In the genomic region with DNA sequence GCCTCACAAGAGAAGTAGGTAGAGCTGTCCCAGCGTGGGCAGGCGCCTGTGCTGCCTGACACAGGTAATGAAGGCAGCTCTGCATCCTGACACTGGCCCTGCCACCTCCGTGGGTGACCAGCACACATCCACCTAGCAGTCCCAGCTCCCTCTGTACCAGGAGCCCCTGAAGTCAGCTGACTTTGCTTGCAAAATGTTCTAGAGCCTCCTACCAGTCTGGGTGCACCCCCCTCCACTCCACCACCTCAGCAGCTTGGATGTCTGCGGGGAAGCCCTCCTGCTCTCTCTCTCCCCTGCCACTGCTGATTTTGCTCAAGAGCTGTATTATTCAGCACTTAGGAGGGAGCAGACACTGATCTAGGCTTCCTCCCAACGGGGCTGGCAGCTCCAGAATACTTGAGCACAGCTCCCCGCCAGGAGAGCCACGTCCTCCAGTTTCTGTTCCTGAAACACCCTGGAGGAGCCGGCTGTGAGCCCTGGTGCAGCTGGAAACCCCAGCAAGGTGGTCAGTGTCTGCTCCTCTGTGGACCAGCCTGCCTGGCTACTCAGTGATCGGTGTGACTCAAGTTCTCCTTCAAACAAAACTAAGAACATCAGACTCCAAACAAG, we compare ENCODE assay signal across 6 cellular contexts. TPM values are rescaled to one million over a fixed set of nuclear protein-coding genes. Genes with fewer than 3 reads are reported as not detected.
DNase-seq lines count a peak whose midpoint lies in the region; ATAC-seq and TF ChIP-seq lines count a peak whose summit lies in the region.

No MANE protein-coding gene starts in this region.

- no peak for DNase-seq in SK-N-SH
- DNase-seq in astrocyte of the hippocampus (ENCODE audit: low read depth, low spot score): peak; percentile 36
- DNase-seq in naive thymus-derived CD4-positive, alpha-beta T cell: peak in 6 of 9 donors; percentile 48 to 80 (median 52)
- DNase-seq in cerebellar cortex (ENCODE audit: low spot score): no peak

- peak overlapping the region; percentile 78 to 98 (median 94) for H3K4me3 Mint-ChIP-seq in naive thymus-derived CD4-positive, alpha-beta T cell

- H3F3A ChIP-seq in SK-N-SH (replicated peaks; ENCODE audit: insufficient read depth): peaks cover 8% of the 10 kb centered on the region

- peak overlapping the region; percentile 97 for H3K4me2 ChIP-seq in SK-N-SH

- H3K4me3 ChIP-seq in SK-N-SH (ENCODE audit: low read depth in 2 of 2, low read length in 1 of 2): peak overlapping the region; percentile 94 to 99
- peak overlapping the region; percentile 56 for H3K4me3 ChIP-seq in naive thymus-derived CD4-positive, alpha-beta T cell (ENCODE audit: low read length)

- ATAC-seq in SK-N-SH treated with all-trans-retinoic acid at 6 μM for 48 hours: no peak
- no peak for ATAC-seq in naive thymus-derived CD4-positive, alpha-beta T cell
- ATAC-seq in GM19463 (IDR thresholded peaks at IDR 0.05; ENCODE audit: unreplicated experiment): no peak

- TF ChIP-seq CTCF in SK-N-SH (IDR thresholded peaks at IDR 0.05): no peak

- H3K4me1 Mint-ChIP-seq in naive thymus-derived CD4-positive, alpha-beta T cell: peaks cover 30 to 56% (median 44%) of the 10 kb centered on the region in 7 donors

- H3K27me3 Mint-ChIP-seq in naive thymus-derived CD4-positive, alpha-beta T cell: no peaks in the 10 kb centered on the region

- H3K9ac ChIP-seq in SK-N-SH: peak overlapping the region; percentile 67

- intact Hi-C loops in naive thymus-derived CD4-positive, alpha-beta T cell (cut with micrococcal nuclease): loop anchor here (5.0 to 10.0 kb wide), 4 partner anchors 97 to 1020 kb away; a partner anchor contains a TSS

- no peaks in the 10 kb centered on the region for H3K27me3 ChIP-seq in SK-N-SH (ENCODE audit: insufficient read depth)
- H3K27me3 ChIP-seq in naive thymus-derived CD4-positive, alpha-beta T cell (ENCODE audit: control insufficient read depth in 2 of 2, insufficient read depth in 2 of 2, low read length in 2 of 2): no peaks in the 10 kb centered on the region

- no peak overlapping the region for H3K27ac ChIP-seq in SK-N-SH (ENCODE audit: low read depth in 2 of 2, low read length in 1 of 2)
- H3K27ac ChIP-seq in naive thymus-derived CD4-positive, alpha-beta T cell (ENCODE audit: low read depth, low read length): peak overlapping the region; percentile 88

- H3K4me1 ChIP-seq in SK-N-SH (ENCODE audit: control insufficient read depth in 1 of 2, insufficient read depth in 2 of 2, low read depth in 1 of 2, low read length in 1 of 2): peaks cover 13 to 16% of the 10 kb centered on the region in 2 experiments; a peak in 3 of 4 replicates
- H3K4me1 ChIP-seq in naive thymus-derived CD4-positive, alpha-beta T cell (ENCODE audit: control insufficient read depth in 2 of 2, insufficient read depth in 2 of 2, low read length in 2 of 2): peaks cover 30 to 44% of the 10 kb centered on the region in 2 donors

- POLR2A ChIA-PET in SK-N-SH (lab: Yijun Ruan, JAX): no interaction called here
- POLR2A ChIA-PET in naive thymus-derived CD4-positive, alpha-beta T cell (lab: Charles Lee): interaction anchor here (0.6 to 4.4 kb wide), 12 partner anchors 12 to 152 kb away, joined by 3 to 33 read pairs (median 8); a partner anchor contains a TSS

- H4K20me1 ChIP-seq in SK-N-SH (ENCODE audit: insufficient read depth): 0 out of 2 replicates have a peak, but pooled peaks cover 6% of the 10 kb centered on the region

- no peaks in the 10 kb centered on the region for H3K9me3 ChIP-seq in SK-N-SH
- H3K9me3 ChIP-seq in naive thymus-derived CD4-positive, alpha-beta T cell (ENCODE audit: control insufficient read depth in 2 of 3, low read length in 3 of 3): no peaks in the 10 kb centered on the region

- H3K36me3 Mint-ChIP-seq in naive thymus-derived CD4-positive, alpha-beta T cell: peaks cover 0 to 20% (median 0%) of the 10 kb centered on the region in 5 donors

- no peak overlapping the region for H2AFZ ChIP-seq in SK-N-SH (ENCODE audit: low read depth)

- CTCF ChIA-PET in SK-N-SH (lab: Yijun Ruan, JAX): interaction anchor here (1.9 kb wide), 1 partner anchor 32 kb away, joined by 7 read pairs; no protein-coding TSS in a partner anchor
- CTCF ChIA-PET in naive thymus-derived CD4-positive, alpha-beta T cell (lab: Charles Lee): interaction anchor here (1.0 to 1.8 kb wide), 3 partner anchors 32 to 52 kb away, joined by 4 to 8 read pairs (median 6); no protein-coding TSS in a partner anchor

- WGBS in SK-N-SH (ENCODE audit: low lambda C conversion rate): 71% methylated on average over 3 of the region's 9 CpGs

- H3K9me2 ChIP-seq in SK-N-SH: no peaks in the 10 kb centered on the region

- TF ChIP-seq RAD21 in SK-N-SH (IDR thresholded peaks at IDR 0.05; ENCODE audit: low read length): no peak

- H3K79me2 ChIP-seq in SK-N-SH (ENCODE audit: insufficient read depth): peaks cover 67% of the 10 kb centered on the region

- TF ChIP-seq EP300 in SK-N-SH (IDR thresholded peaks at IDR 0.05; ENCODE audit: borderline replicate concordance in 1 of 2, low read depth in 1 of 2, low read length in 1 of 2): no peak

- no peaks in the 10 kb centered on the region for H3K9me3 Mint-ChIP-seq in naive thymus-derived CD4-positive, alpha-beta T cell

- peak overlapping the region; percentile 85 to 98 (median 97) for H3K27ac Mint-ChIP-seq in naive thymus-derived CD4-positive, alpha-beta T cell

- H3K36me3 ChIP-seq in SK-N-SH (replicated peaks in 1 of 2; ENCODE audit: control insufficient read depth in 1 of 2, insufficient read depth in 2 of 2, low read length in 1 of 2): peaks cover 0 to under 1% of the 10 kb centered on the region in 2 experiments
- H3K36me3 ChIP-seq in naive thymus-derived CD4-positive, alpha-beta T cell (ENCODE audit: control insufficient read depth in 2 of 3, insufficient read depth in 3 of 3, low read length in 3 of 3): peaks cover 0 to 16% (median 0%) of the 10 kb centered on the region in 3 experiments

TF ChIP-seq in SK-N-SH, 30 proteins besides CTCF, POLR2A, EP300 and RAD21 (continues in another document):
- TF ChIP-seq, protein P1, sequence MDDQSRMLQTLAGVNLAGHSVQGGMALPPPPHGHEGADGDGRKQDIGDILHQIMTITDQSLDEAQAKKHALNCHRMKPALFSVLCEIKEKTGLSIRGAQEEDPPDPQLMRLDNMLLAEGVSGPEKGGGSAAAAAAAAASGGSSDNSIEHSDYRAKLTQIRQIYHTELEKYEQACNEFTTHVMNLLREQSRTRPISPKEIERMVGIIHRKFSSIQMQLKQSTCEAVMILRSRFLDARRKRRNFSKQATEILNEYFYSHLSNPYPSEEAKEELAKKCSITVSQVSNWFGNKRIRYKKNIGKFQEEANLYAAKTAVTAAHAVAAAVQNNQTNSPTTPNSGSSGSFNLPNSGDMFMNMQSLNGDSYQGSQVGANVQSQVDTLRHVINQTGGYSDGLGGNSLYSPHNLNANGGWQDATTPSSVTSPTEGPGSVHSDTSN (IDR thresholded peaks at IDR 0.05): no peak
- no peak for TF ChIP-seq POLR2AphosphoS5 (IDR thresholded peaks at IDR 0.05; ENCODE audit: low read depth, low read length)
- TF ChIP-seq GATA2 (CRISPR knock-in tag; IDR thresholded peaks at IDR 0.05): no peak

TF ChIP-seq in SK-N-SH treated with all-trans-retinoic acid at 6 μM for 48 hours, 23 proteins besides CTCF, POLR2A, EP300 and RAD21 (continues in another document):
- no peak for TF ChIP-seq ARNTL (CRISPR knock-in tag; IDR thresholded peaks at IDR 0.05; ENCODE audit: borderline replicate concordance, low read depth)
- no peak for TF ChIP-seq GLIS3 (CRISPR knock-in tag; IDR thresholded peaks at IDR 0.05)
- TF ChIP-seq, protein P2, sequence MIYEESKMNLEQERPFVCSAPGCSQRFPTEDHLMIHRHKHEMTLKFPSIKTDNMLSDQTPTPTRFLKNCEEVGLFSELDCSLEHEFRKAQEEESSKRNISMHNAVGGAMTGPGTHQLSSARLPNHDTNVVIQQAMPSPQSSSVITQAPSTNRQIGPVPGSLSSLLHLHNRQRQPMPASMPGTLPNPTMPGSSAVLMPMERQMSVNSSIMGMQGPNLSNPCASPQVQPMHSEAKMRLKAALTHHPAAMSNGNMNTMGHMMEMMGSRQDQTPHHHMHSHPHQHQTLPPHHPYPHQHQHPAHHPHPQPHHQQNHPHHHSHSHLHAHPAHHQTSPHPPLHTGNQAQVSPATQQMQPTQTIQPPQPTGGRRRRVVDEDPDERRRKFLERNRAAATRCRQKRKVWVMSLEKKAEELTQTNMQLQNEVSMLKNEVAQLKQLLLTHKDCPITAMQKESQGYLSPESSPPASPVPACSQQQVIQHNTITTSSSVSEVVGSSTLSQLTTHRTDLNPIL (CRISPR knock-in tag; IDR thresholded peaks at IDR 0.05; ENCODE audit: low read depth): no peak
- no peak for TF ChIP-seq ZC3H10 (CRISPR knock-in tag; IDR thresholded peaks at IDR 0.05)
- TF ChIP-seq BACH2 (CRISPR knock-in tag; IDR thresholded peaks at IDR 0.05; ENCODE audit: borderline replicate concordance): no peak
- no peak for TF ChIP-seq TCF4 (CRISPR knock-in tag; IDR thresholded peaks at IDR 0.05; ENCODE audit: borderline replicate concordance)

RNA-seq across cellular contexts. Expression of a gene that starts 1.0 kb away (rescaled TPM):
- polyA plus RNA-seq in SK-N-SH (2012; rRNA removed): 17.0 and 17.2 TPM in 2 replicates
- polyA plus RNA-seq in SK-N-SH (2012; cell fraction: cytosol; rRNA removed): 7.5 and 11.2 TPM in 2 replicates
- polyA plus RNA-seq in SK-N-SH (2012; cell fraction: nucleus; rRNA removed): 29.1 and 45.4 TPM in 2 replicates
- total RNA-seq in naive thymus-derived CD4-positive, alpha-beta T cell: 100 to 1,000 TPM in 4 of 5 experiments, 10 to 100 TPM in 1; 99.8 to 324 (median 133) TPM
- polyA plus RNA-seq in naive thymus-derived CD4-positive, alpha-beta T cell: 10 to 100 TPM; 67.7 to 88.9 TPM

RNA-seq across cellular contexts. Expression of a gene that starts 1.1 kb away (rescaled TPM):
- polyA plus RNA-seq in SK-N-SH (2012; rRNA removed): 16.2 and 16.5 TPM in 2 replicates
- polyA plus RNA-seq in SK-N-SH (2012; cell fraction: cytosol; rRNA removed): 6.3 and 9.8 TPM in 2 replicates
- polyA plus RNA-seq in SK-N-SH (2012; cell fraction: nucleus; rRNA removed): 32.4 and 41.1 TPM in 2 replicates
- 10 to 100 TPM; 26.0 to 43.3 (median 28.3) TPM for total RNA-seq in naive thymus-derived CD4-positive, alpha-beta T cell
- polyA plus RNA-seq in naive thymus-derived CD4-positive, alpha-beta T cell: 10 to 100 TPM; 13.0 to 14.8 TPM

RNA-seq across cellular contexts. Expression of a gene that starts 18.9 kb away (rescaled TPM):
- polyA plus RNA-seq in SK-N-SH (2012; rRNA removed): 0.03 and 0.18 TPM in 2 replicates
- polyA plus RNA-seq in SK-N-SH (2012; cell fraction: cytosol; rRNA removed): 0.06 and 0.09 TPM in 2 replicates
- polyA plus RNA-seq in SK-N-SH (2012; cell fraction: nucleus; rRNA removed): 0.24 and 0.32 TPM in 2 replicates
- 10 to 100 TPM in 1 of 5 experiments, 1 to 10 TPM in 4; 2.7 to 13.0 (median 6.1) TPM for total RNA-seq in naive thymus-derived CD4-positive, alpha-beta T cell
- polyA plus RNA-seq in naive thymus-derived CD4-positive, alpha-beta T cell: 10 to 100 TPM in 1 of 2 donors, 1 to 10 TPM in 1; 6.5 to 13.5 TPM

RNA-seq across cellular contexts. Expression of a gene that starts 42.3 kb away (rescaled TPM):
- polyA plus RNA-seq in SK-N-SH (2012; rRNA removed): 14.7 and 15.7 TPM in 2 replicates
- 4.4 and 8.4 TPM in 2 replicates for polyA plus RNA-seq in SK-N-SH (2012; cell fraction: cytosol; rRNA removed)
- 42.1 and 57.2 TPM in 2 replicates for polyA plus RNA-seq in SK-N-SH (2012; cell fraction: nucleus; rRNA removed)
- 10 to 100 TPM; 37.7 to 66.9 (median 42.7) TPM for total RNA-seq in naive thymus-derived CD4-positive, alpha-beta T cell
- polyA plus RNA-seq in naive thymus-derived CD4-positive, alpha-beta T cell: 10 to 100 TPM; 12.9 to 23.5 TPM

RNA-seq across cellular contexts. Expression of a gene that starts 54.3 kb away (rescaled TPM):
- 116 and 176 TPM in 2 replicates for polyA plus RNA-seq in SK-N-SH (2012; rRNA removed)
- 60.0 and 85.5 TPM in 2 replicates for polyA plus RNA-seq in SK-N-SH (2012; cell fraction: cytosol; rRNA removed)
- polyA plus RNA-seq in SK-N-SH (2012; cell fraction: nucleus; rRNA removed): 142 and 154 TPM in 2 replicates
- 100 to 1,000 TPM; 240 to 498 (median 281) TPM for total RNA-seq in naive thymus-derived CD4-positive, alpha-beta T cell
- 100 to 1,000 TPM; 454 to 537 TPM for polyA plus RNA-seq in naive thymus-derived CD4-positive, alpha-beta T cell

Comparison
In these comparisons a context has a peak if more than half of its experiments do, and no peak if none do; other contexts are left out.
1. DNase-seq: peak in astrocyte of the hippocampus (single experiment) and naive thymus-derived CD4-positive, alpha-beta T cell (6 of 9); none in SK-N-SH (single experiment) and cerebellar cortex (single experiment).
2. RNA of a gene that starts 18.9 kb away (polyA plus RNA-seq): 6.5 to 13.5 TPM in naive thymus-derived CD4-positive, alpha-beta T cell; 0.03 to 0.32 TPM in SK-N-SH; every median in the first group is over 4 times any median in the second.